In genomic region chr1:38929476-38929875, GRCh38 we compare ENCODE assay signal across 12 cellular contexts. TPM values are rescaled to one million over a fixed set of nuclear protein-coding genes. Genes with fewer than 3 reads are reported as not detected.
DNase-seq lines count a peak whose midpoint lies in the region; TF ChIP-seq lines count a peak whose summit lies in the region.
"Had no signal": no experiment of that assay in that cellular context is flagged by ENCODE, and none has a peak within 500 bp of the region (broad histone marks: within the 10 kb centered on the region; RNA-seq: fewer than 3 reads in every experiment).

No MANE protein-coding gene starts in this region.

- H3K27me3 Mint-ChIP-seq in activated CD4-positive, alpha-beta memory T cell treated with anti-CD3 and anti-CD28 coated beads for 36 hours: peaks cover 2% of the 10 kb centered on the region
- H3K27me3 Mint-ChIP-seq in activated CD4-positive, alpha-beta memory T cell treated with anti-CD3 and anti-CD28 coated beads, Interleukin-2, amount 10 ng/mL, durations not matched to agents 7 days and 5 days: peaks cover 2% of the 10 kb centered on the region
- no peaks in the 10 kb centered on the region for H3K27me3 Mint-ChIP-seq in Caco-2 (ENCODE audit: insufficient read depth, unreplicated experiment)

- 81% methylated on average over 6 of the region's 6 CpGs for WGBS in SK-N-SH (ENCODE audit: low lambda C conversion rate)

- CTCF ChIA-PET in activated CD4-positive, alpha-beta memory T cell treated with anti-CD3 and anti-CD28 coated beads for 36 hours (lab: Charles Lee): interaction anchor here (1.4 kb wide), 1 partner anchor 35 kb away, joined by 3 read pairs; no protein-coding TSS in a partner anchor
- CTCF ChIA-PET in activated CD4-positive, alpha-beta memory T cell treated with anti-CD3 and anti-CD28 coated beads, Interleukin-2, amount 10 ng/mL, durations not matched to agents 7 days and 5 days (lab: Charles Lee): no interaction called here
- CTCF ChIA-PET in SK-N-SH (lab: Yijun Ruan, JAX): interaction anchor here (1.2 to 1.3 kb wide), 2 partner anchors 10 to 56 kb away, joined by 3 to 4 read pairs; partner anchors contain the start of gene MYCBP
- CTCF ChIA-PET in Caco-2 (lab: Charles Lee): interaction anchor here (0.6 kb wide), 1 partner anchor 10 kb away, joined by 3 read pairs; no protein-coding TSS in a partner anchor

- no peaks in the 10 kb centered on the region for H3K9me2 ChIP-seq in SK-N-SH

- H3K9me3 ChIP-seq in SK-N-SH (no peaks in the 10 kb centered on the region), Caco-2 (no peaks in the 10 kb centered on the region), Peyer's patch (no peaks in the 10 kb centered on the region)
- H3K9me3 ChIP-seq: colonic mucosa, vagina had no signal

- H3K4me1 ChIP-seq in SK-N-SH (ENCODE audit: control insufficient read depth in 1 of 2, insufficient read depth in 2 of 2, low read depth in 1 of 2, low read length in 1 of 2) (peaks cover 0 to 10% of the 10 kb centered on the region in 2 experiments; a peak in 1 of 4 replicates), Caco-2 (no peaks in the 10 kb centered on the region), Peyer's patch (no peaks in the 10 kb centered on the region)
- H3K4me1 ChIP-seq: colonic mucosa, vagina had no signal

- no peak overlapping the region for H3K4me3 Mint-ChIP-seq in activated CD4-positive, alpha-beta memory T cell treated with anti-CD3 and anti-CD28 coated beads for 36 hours
- no peak overlapping the region for H3K4me3 Mint-ChIP-seq in activated CD4-positive, alpha-beta memory T cell treated with anti-CD3 and anti-CD28 coated beads, Interleukin-2, amount 10 ng/mL, durations not matched to agents 7 days and 5 days
- H3K4me3 Mint-ChIP-seq in Caco-2 (ENCODE audit: unreplicated experiment): no peak overlapping the region

- DNase-seq in activated CD4-positive, alpha-beta memory T cell treated with anti-CD3 and anti-CD28 coated beads for 36 hours: peak; percentile 11
- DNase-seq in activated CD4-positive, alpha-beta memory T cell treated with anti-CD3 and anti-CD28 coated beads, Interleukin-2, amount 10 ng/mL, durations not matched to agents 7 days and 5 days: no peak
- DNase-seq in SK-N-SH: peak; percentile 54
- DNase-seq in hypothalamus (lab: John Stamatoyannopoulos, UW): peak in 50 of 51 donors; percentile 7 to 94 (median 78)
- DNase-seq in Caco-2: no peak
- DNase-seq in stimulated activated CD4-positive, alpha-beta T cell treated with anti-CD3 and anti-CD28 coated beads, Interleukin-2, amount 100 ng/mL, for 24 hours: no peak
- DNase-seq in Peyer's patch: no peak
- DNase-seq: colonic mucosa, mesendoderm had no signal

- no peak for TF ChIP-seq POLR2A in Peyer's patch (IDR thresholded peaks at IDR 0.05)

- POLR2A ChIA-PET in activated CD4-positive, alpha-beta memory T cell treated with anti-CD3 and anti-CD28 coated beads for 36 hours (lab: Charles Lee): interaction anchor here (0.6 kb wide), 1 partner anchor 97 kb away, joined by 3 read pairs; no protein-coding TSS in a partner anchor
- POLR2A ChIA-PET in activated CD4-positive, alpha-beta memory T cell treated with anti-CD3 and anti-CD28 coated beads, Interleukin-2, amount 10 ng/mL, durations not matched to agents 7 days and 5 days (lab: Charles Lee): interaction anchor here (1.2 kb wide), 1 partner anchor 18 kb away, joined by 3 read pairs; no protein-coding TSS in a partner anchor
- POLR2A ChIA-PET in SK-N-SH (lab: Yijun Ruan, JAX): no interaction called here
- POLR2A ChIA-PET in Caco-2 (lab: Charles Lee): interaction anchor here (0.5 kb wide), 1 partner anchor 52 kb away, joined by 3 read pairs; no protein-coding TSS in a partner anchor

- intact Hi-C loops in activated CD4-positive, alpha-beta memory T cell treated with anti-CD3 and anti-CD28 coated beads for 36 hours (cut with micrococcal nuclease): no loop called here
- intact Hi-C loops in Caco-2 (cut with micrococcal nuclease; ENCODE audit: unreplicated experiment): no loop called here

- no peak overlapping the region for H3K27ac Mint-ChIP-seq in activated CD4-positive, alpha-beta memory T cell treated with anti-CD3 and anti-CD28 coated beads for 36 hours
- H3K27ac Mint-ChIP-seq in activated CD4-positive, alpha-beta memory T cell treated with anti-CD3 and anti-CD28 coated beads, Interleukin-2, amount 10 ng/mL, durations not matched to agents 7 days and 5 days: no peak overlapping the region
- H3K27ac Mint-ChIP-seq in Caco-2 (ENCODE audit: unreplicated experiment): no peak overlapping the region

- H3F3A ChIP-seq in SK-N-SH (replicated peaks; ENCODE audit: insufficient read depth): no peaks in the 10 kb centered on the region

- TF ChIP-seq CTCF in SK-N-SH (IDR thresholded peaks at IDR 0.05) (no peak), Caco-2 (IDR thresholded peaks at IDR 0.05; ENCODE audit: insufficient read depth in 1 of 2, low read depth in 1 of 2, low read length in 1 of 2, severe bottlenecking in 1 of 2, unreplicated experiment in 1 of 2) (no peak), Peyer's patch (IDR thresholded peaks at IDR 0.05) (no peak)

- TF ChIP-seq EP300 in SK-N-SH (IDR thresholded peaks at IDR 0.05; ENCODE audit: borderline replicate concordance in 1 of 2, low read depth in 1 of 2, low read length in 1 of 2): no peak

- H4K20me1 ChIP-seq in SK-N-SH (ENCODE audit: insufficient read depth): no peaks in the 10 kb centered on the region

- H3K4me1 Mint-ChIP-seq in activated CD4-positive, alpha-beta memory T cell treated with anti-CD3 and anti-CD28 coated beads for 36 hours (ENCODE audit: low read depth): peaks cover 21% of the 10 kb centered on the region
- peaks cover 18% of the 10 kb centered on the region for H3K4me1 Mint-ChIP-seq in activated CD4-positive, alpha-beta memory T cell treated with anti-CD3 and anti-CD28 coated beads, Interleukin-2, amount 10 ng/mL, durations not matched to agents 7 days and 5 days
- H3K4me1 Mint-ChIP-seq in Caco-2 (ENCODE audit: low read depth, unreplicated experiment): no peaks in the 10 kb centered on the region

- peaks cover 3% of the 10 kb centered on the region for H3K9me3 Mint-ChIP-seq in activated CD4-positive, alpha-beta memory T cell treated with anti-CD3 and anti-CD28 coated beads for 36 hours
- H3K9me3 Mint-ChIP-seq in activated CD4-positive, alpha-beta memory T cell treated with anti-CD3 and anti-CD28 coated beads, Interleukin-2, amount 10 ng/mL, durations not matched to agents 7 days and 5 days: no peaks in the 10 kb centered on the region
- no peaks in the 10 kb centered on the region for H3K9me3 Mint-ChIP-seq in Caco-2 (ENCODE audit: unreplicated experiment)

- no peak for TF ChIP-seq RAD21 in SK-N-SH (IDR thresholded peaks at IDR 0.05; ENCODE audit: low read length)

- BruUV-seq in Caco-2 (replicated peaks; lab: Mats Ljungman, UMichigan): no TSS peak

- no peak overlapping the region for H3K4me2 ChIP-seq in SK-N-SH

- H3K4me3 ChIP-seq in SK-N-SH (ENCODE audit: low read depth in 2 of 2, low read length in 1 of 2) (no peak overlapping the region), Caco-2 (ENCODE audit: low read depth, low read length) (no peak overlapping the region), Peyer's patch (no peak overlapping the region)
- H3K4me3 ChIP-seq: colonic mucosa, vagina had no signal

- H3K36me3 Mint-ChIP-seq in activated CD4-positive, alpha-beta memory T cell treated with anti-CD3 and anti-CD28 coated beads for 36 hours: no peaks in the 10 kb centered on the region
- no peaks in the 10 kb centered on the region for H3K36me3 Mint-ChIP-seq in activated CD4-positive, alpha-beta memory T cell treated with anti-CD3 and anti-CD28 coated beads, Interleukin-2, amount 10 ng/mL, durations not matched to agents 7 days and 5 days (ENCODE audit: low read depth)
- no peaks in the 10 kb centered on the region for H3K36me3 Mint-ChIP-seq in Caco-2 (ENCODE audit: insufficient read depth, unreplicated experiment)

- no peak overlapping the region for H3K9ac ChIP-seq in SK-N-SH

- no peak overlapping the region for H2AFZ ChIP-seq in SK-N-SH (ENCODE audit: low read depth)

- H3K36me3 ChIP-seq in SK-N-SH (replicated peaks in 1 of 2; ENCODE audit: control insufficient read depth in 1 of 2, insufficient read depth in 2 of 2, low read length in 1 of 2): no peaks in the 10 kb centered on the region
- H3K36me3 ChIP-seq in Caco-2 (ENCODE audit: control insufficient read depth, insufficient read depth, low read length): no peaks in the 10 kb centered on the region
- H3K36me3 ChIP-seq in Peyer's patch: no peaks in the 10 kb centered on the region
- H3K36me3 ChIP-seq: colonic mucosa, vagina had no signal

- no peaks in the 10 kb centered on the region for H3K79me2 ChIP-seq in SK-N-SH (ENCODE audit: insufficient read depth)

- no peak overlapping the region for H3K27ac ChIP-seq in SK-N-SH (ENCODE audit: low read depth in 2 of 2, low read length in 1 of 2)
- peak overlapping the region; percentile 99 for H3K27ac ChIP-seq in temporal lobe (ENCODE audit: low read depth, low read length)
- no peak overlapping the region for H3K27ac ChIP-seq in Peyer's patch
- H3K27ac ChIP-seq: colonic mucosa, vagina, VCaP had no signal

- no peaks in the 10 kb centered on the region for H3K27me3 ChIP-seq in SK-N-SH (ENCODE audit: insufficient read depth)
- H3K27me3 ChIP-seq in Caco-2 (replicated peaks; ENCODE audit: control insufficient read depth, insufficient read depth, low read length): no peaks in the 10 kb centered on the region
- no peaks in the 10 kb centered on the region for H3K27me3 ChIP-seq in Peyer's patch
- H3K27me3 ChIP-seq: colonic mucosa, vagina had no signal

RNA-seq across cellular contexts. Expression of gene RHBDL2, which starts 12.2 kb away (rescaled TPM):
- not detected for total RNA-seq in activated CD4-positive, alpha-beta memory T cell treated with anti-CD3 and anti-CD28 coated beads for 36 hours
- not detected for total RNA-seq in activated CD4-positive, alpha-beta memory T cell treated with anti-CD3 and anti-CD28 coated beads, Interleukin-2, amount 10 ng/mL, durations not matched to agents 7 days and 5 days
- 0.06 and 0.07 TPM in 2 replicates for polyA plus RNA-seq in SK-N-SH (2012; rRNA removed)
- 0.03 and 0.04 TPM in 2 replicates for polyA plus RNA-seq in SK-N-SH (2012; cell fraction: cytosol; rRNA removed)
- polyA plus RNA-seq in SK-N-SH (2012; cell fraction: nucleus; rRNA removed): 0.15 TPM in 1 of 2 replicates, not detected in the other
- total RNA-seq in temporal lobe (under 0.01 TPM), Caco-2 (2022) (not detected in 2 replicates), Peyer's patch (under 1 TPM in 1 of 4 donors, not detected in 3; 0.66 TPM)

RNA-seq across cellular contexts. Expression of gene GJA9, which starts 48.1 kb away (rescaled TPM):
- not detected for total RNA-seq in activated CD4-positive, alpha-beta memory T cell treated with anti-CD3 and anti-CD28 coated beads for 36 hours
- not detected for total RNA-seq in activated CD4-positive, alpha-beta memory T cell treated with anti-CD3 and anti-CD28 coated beads, Interleukin-2, amount 10 ng/mL, durations not matched to agents 7 days and 5 days
- not detected in 2 replicates for polyA plus RNA-seq in SK-N-SH (2012; rRNA removed)
- polyA plus RNA-seq in SK-N-SH (2012; cell fraction: cytosol; rRNA removed): not detected in 2 replicates
- not detected in 2 replicates for polyA plus RNA-seq in SK-N-SH (2012; cell fraction: nucleus; rRNA removed)
- total RNA-seq in temporal lobe (not detected), Caco-2 (2022) (not detected in 2 replicates), Peyer's patch (not detected)
- total RNA-seq: vagina had no signal

RNA-seq across cellular contexts. Expression of gene MYCBP, which starts 56.3 kb away (rescaled TPM):
- 10 to 100 TPM; 70.6 to 76.5 TPM for total RNA-seq in activated CD4-positive, alpha-beta memory T cell treated with anti-CD3 and anti-CD28 coated beads for 36 hours
- total RNA-seq in activated CD4-positive, alpha-beta memory T cell treated with anti-CD3 and anti-CD28 coated beads, Interleukin-2, amount 10 ng/mL, durations not matched to agents 7 days and 5 days: 10 to 100 TPM; 55.3 to 60.7 TPM
- 16.0 and 17.5 TPM in 2 replicates for polyA plus RNA-seq in SK-N-SH (2012; rRNA removed)
- polyA plus RNA-seq in SK-N-SH (2012; cell fraction: cytosol; rRNA removed): 21.2 and 27.7 TPM in 2 replicates
- polyA plus RNA-seq in SK-N-SH (2012; cell fraction: nucleus; rRNA removed): 4.6 and 8.0 TPM in 2 replicates
- total RNA-seq in temporal lobe (2.7 TPM), Caco-2 (2022) (21.8 and 27.7 TPM in 2 replicates), Peyer's patch (10 to 100 TPM; 11.8 to 25.9 (median 14.8) TPM)

Comparison
In these comparisons a context has a peak if more than half of its experiments do, and no peak if none do; other contexts are left out.
1. DNase-seq: peak in activated CD4-positive, alpha-beta memory T cell treated with anti-CD3 and anti-CD28 coated beads for 36 hours (single experiment), SK-N-SH (single experiment) and hypothalamus (50 of 51); none in activated CD4-positive, alpha-beta memory T cell treated with anti-CD3 and anti-CD28 coated beads, Interleukin-2, amount 10 ng/mL, durations not matched to agents 7 days and 5 days (single experiment), Caco-2 (0 of 2), stimulated activated CD4-positive, alpha-beta T cell treated with anti-CD3 and anti-CD28 coated beads, Interleukin-2, amount 100 ng/mL, for 24 hours (0 of 2) and Peyer's patch (0 of 3).